ENCODE assay signal across 20 cellular contexts in the genomic region with DNA sequence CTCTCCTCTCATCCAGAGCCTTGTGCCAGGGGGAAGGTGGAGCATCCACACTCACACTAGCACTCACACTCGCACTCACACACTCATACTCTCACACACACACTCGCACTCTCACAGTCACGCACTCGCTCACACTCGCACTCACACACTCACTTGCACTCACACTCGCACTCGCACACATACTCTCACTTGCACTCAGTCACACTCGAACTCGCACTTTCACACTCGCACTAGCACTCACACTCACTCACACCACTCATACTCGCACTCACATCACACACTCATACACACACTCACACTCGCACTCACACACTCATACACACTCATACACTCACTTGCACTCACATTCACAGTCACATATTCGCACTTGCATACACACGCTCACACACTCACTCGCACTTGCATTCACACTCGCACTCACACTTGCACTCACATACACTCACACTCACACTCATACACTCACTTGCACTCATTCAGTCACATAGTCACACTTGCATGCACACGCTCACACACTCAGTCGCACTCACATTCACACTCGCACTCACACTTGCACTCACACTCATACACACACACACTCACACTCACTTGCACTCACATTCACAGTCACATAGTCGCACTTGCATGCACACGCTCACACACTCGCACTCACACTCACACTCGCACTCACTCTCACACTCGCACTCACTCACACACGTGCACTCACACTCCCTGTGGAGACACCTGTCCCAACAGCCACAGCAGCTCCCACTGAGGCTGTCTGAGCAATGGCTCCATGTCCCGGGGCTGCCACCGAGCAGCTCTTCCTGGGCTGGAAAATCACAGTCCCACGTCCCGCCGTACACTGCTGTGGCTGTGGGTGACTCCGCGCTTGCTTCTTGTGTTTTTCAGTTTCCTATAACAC. TPM values are rescaled to one million over a fixed set of nuclear protein-coding genes. Genes with fewer than 3 reads are reported as not detected.
"Had no signal": no experiment of that assay in that cellular context is flagged by ENCODE, and none has a peak within 500 bp of the region (broad histone marks: within the 10 kb centered on the region; RNA-seq: fewer than 3 reads in every experiment).

No MANE protein-coding gene starts in this region.

- H3K4me1 ChIP-seq: heart left ventricle, sigmoid colon, stomach, transverse colon had no signal

- H3K9me3 ChIP-seq: sigmoid colon, thoracic aorta, transverse colon had no signal

- H3K4me1 Mint-ChIP-seq: naive thymus-derived CD4-positive, alpha-beta T cell had no signal

- ATAC-seq: heart left ventricle; naive thymus-derived CD4-positive, alpha-beta T cell had no signal

- H3K4me3 Mint-ChIP-seq: naive thymus-derived CD4-positive, alpha-beta T cell; nephron progenitor cell had no signal

- H3K27ac ChIP-seq: heart left ventricle, sigmoid colon, skin epidermis, stomach, thoracic aorta, transverse colon had no signal

- H3K27me3 ChIP-seq: transverse colon had no signal

- DNase-seq: dermis blood vessel endothelial cell; heart left ventricle; hippocampal formation; mammary epithelial cell; naive thymus-derived CD4-positive, alpha-beta T cell; nephron progenitor cell; sigmoid colon; stimulated activated naive CD4-positive, alpha-beta T cell; stomach; substantia nigra; transverse colon had no signal

- H3K4me3 ChIP-seq: heart left ventricle, sigmoid colon, skin epidermis, stomach, thoracic aorta, transverse colon had no signal

- H3K27ac Mint-ChIP-seq: naive thymus-derived CD4-positive, alpha-beta T cell; nephron progenitor cell had no signal

- H3K36me3 ChIP-seq: heart left ventricle, sigmoid colon, stomach, thoracic aorta, transverse colon had no signal

- FAIRE-seq: colon, endothelial cell of umbilical vein, frontal cortex had no signal

RNA-seq across cellular contexts. Expression of gene RIMBP2, which starts 12.3 kb away (rescaled TPM):
- total RNA-seq: dermis blood vessel endothelial cell, endothelial cell of umbilical vein, glomerular endothelial cell, mammary epithelial cell, mononuclear cell, pulmonary artery endothelial cell had no signal
- polyA plus RNA-seq: fibroblast of lung; heart left ventricle; mammary epithelial cell; naive thymus-derived CD4-positive, alpha-beta T cell had no signal
